ENCODE assay signal across 1 cellular context in the genomic region with DNA sequence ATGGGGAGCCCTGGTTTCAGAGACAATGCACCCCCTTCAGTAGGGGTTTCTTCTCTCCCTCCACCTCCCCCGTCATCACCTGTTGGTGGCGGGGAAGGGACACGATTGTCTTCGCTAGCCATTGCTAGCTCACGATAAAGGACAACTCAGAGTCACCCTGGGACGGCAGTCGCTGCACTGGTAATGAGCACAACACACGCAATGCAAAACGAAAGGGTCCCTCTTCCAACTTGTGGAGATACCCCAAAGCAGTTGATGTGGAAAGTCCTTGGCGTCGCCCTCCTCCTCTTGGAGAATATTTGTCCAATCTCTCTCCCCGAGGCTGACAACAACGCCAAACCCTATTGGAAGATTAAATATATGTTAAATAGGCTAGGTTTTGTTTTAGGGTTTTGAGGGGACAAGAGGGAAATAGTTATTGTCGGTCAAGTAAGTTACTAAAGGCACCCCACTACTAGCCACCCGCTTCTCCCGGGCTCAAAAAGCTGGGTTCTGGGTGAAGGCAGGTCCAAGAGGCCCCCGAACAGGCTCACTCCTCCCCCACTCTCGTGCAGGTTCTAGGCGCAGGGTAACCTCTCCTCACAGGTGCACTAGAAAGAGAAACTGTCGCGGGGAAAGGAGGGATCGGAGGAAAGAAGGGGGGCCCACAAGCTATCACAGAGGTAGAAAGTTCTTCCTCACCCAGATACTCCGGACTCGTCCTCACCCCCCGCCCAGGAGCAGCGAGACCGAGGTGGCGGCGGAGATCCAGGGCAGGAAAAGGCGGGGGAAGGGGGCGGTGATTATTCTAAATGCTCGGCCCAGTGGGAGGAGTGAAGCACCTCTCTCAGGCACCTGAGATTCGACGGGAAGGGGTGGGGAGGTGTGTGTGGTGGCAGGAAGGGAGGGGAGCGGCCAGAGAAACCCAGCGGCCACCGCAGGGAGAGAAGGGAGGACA.
TF ChIP-seq lines count a peak whose summit lies in the region.

A gene with protein sequence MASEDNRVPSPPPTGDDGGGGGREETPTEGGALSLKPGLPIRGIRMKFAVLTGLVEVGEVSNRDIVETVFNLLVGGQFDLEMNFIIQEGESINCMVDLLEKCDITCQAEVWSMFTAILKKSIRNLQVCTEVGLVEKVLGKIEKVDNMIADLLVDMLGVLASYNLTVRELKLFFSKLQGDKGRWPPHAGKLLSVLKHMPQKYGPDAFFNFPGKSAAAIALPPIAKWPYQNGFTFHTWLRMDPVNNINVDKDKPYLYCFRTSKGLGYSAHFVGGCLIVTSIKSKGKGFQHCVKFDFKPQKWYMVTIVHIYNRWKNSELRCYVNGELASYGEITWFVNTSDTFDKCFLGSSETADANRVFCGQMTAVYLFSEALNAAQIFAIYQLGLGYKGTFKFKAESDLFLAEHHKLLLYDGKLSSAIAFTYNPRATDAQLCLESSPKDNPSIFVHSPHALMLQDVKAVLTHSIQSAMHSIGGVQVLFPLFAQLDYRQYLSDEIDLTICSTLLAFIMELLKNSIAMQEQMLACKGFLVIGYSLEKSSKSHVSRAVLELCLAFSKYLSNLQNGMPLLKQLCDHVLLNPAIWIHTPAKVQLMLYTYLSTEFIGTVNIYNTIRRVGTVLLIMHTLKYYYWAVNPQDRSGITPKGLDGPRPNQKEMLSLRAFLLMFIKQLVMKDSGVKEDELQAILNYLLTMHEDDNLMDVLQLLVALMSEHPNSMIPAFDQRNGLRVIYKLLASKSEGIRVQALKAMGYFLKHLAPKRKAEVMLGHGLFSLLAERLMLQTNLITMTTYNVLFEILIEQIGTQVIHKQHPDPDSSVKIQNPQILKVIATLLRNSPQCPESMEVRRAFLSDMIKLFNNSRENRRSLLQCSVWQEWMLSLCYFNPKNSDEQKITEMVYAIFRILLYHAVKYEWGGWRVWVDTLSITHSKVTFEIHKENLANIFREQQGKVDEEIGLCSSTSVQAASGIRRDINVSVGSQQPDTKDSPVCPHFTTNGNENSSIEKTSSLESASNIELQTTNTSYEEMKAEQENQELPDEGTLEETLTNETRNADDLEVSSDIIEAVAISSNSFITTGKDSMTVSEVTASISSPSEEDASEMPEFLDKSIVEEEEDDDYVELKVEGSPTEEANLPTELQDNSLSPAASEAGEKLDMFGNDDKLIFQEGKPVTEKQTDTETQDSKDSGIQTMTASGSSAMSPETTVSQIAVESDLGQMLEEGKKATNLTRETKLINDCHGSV (N-terminal part only) (minus strand): TSS at position 764 of the 937 bp plus-strand sequence. CDS start 642 bp downstream, at position 122.

TF ChIP-seq in HepG2, 621 proteins besides CTCF, POLR2A, EP300 and RAD21 (continued from another document and continues in another):
- TF ChIP-seq, protein P1, sequence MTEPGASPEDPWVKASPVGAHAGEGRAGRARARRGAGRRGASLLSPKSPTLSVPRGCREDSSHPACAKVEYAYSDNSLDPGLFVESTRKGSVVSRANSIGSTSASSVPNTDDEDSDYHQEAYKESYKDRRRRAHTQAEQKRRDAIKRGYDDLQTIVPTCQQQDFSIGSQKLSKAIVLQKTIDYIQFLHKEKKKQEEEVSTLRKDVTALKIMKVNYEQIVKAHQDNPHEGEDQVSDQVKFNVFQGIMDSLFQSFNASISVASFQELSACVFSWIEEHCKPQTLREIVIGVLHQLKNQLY (CRISPR knock-in tag; IDR thresholded peaks at IDR 0.05): no peak
- no peak for TF ChIP-seq ZNF562 (CRISPR knock-in tag; IDR thresholded peaks at IDR 0.05; ENCODE audit: borderline replicate concordance)
- no peak for TF ChIP-seq ZNF326 (CRISPR knock-in tag; IDR thresholded peaks at IDR 0.05; ENCODE audit: borderline replicate concordance)
- TF ChIP-seq, protein P2, sequence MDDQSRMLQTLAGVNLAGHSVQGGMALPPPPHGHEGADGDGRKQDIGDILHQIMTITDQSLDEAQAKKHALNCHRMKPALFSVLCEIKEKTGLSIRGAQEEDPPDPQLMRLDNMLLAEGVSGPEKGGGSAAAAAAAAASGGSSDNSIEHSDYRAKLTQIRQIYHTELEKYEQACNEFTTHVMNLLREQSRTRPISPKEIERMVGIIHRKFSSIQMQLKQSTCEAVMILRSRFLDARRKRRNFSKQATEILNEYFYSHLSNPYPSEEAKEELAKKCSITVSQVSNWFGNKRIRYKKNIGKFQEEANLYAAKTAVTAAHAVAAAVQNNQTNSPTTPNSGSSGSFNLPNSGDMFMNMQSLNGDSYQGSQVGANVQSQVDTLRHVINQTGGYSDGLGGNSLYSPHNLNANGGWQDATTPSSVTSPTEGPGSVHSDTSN (CRISPR knock-in tag; IDR thresholded peaks at IDR 0.05; ENCODE audit: borderline replicate concordance): no peak
- TF ChIP-seq, protein P3, sequence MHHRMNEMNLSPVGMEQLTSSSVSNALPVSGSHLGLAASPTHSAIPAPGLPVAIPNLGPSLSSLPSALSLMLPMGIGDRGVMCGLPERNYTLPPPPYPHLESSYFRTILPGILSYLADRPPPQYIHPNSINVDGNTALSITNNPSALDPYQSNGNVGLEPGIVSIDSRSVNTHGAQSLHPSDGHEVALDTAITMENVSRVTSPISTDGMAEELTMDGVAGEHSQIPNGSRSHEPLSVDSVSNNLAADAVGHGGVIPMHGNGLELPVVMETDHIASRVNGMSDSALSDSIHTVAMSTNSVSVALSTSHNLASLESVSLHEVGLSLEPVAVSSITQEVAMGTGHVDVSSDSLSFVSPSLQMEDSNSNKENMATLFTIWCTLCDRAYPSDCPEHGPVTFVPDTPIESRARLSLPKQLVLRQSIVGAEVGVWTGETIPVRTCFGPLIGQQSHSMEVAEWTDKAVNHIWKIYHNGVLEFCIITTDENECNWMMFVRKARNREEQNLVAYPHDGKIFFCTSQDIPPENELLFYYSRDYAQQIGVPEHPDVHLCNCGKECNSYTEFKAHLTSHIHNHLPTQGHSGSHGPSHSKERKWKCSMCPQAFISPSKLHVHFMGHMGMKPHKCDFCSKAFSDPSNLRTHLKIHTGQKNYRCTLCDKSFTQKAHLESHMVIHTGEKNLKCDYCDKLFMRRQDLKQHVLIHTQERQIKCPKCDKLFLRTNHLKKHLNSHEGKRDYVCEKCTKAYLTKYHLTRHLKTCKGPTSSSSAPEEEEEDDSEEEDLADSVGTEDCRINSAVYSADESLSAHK (CRISPR knock-in tag; IDR thresholded peaks at IDR 0.05; ENCODE audit: borderline replicate concordance): no peak
- no peak for TF ChIP-seq PITX1 (CRISPR knock-in tag; IDR thresholded peaks at IDR 0.05)
- TF ChIP-seq, protein P4, sequence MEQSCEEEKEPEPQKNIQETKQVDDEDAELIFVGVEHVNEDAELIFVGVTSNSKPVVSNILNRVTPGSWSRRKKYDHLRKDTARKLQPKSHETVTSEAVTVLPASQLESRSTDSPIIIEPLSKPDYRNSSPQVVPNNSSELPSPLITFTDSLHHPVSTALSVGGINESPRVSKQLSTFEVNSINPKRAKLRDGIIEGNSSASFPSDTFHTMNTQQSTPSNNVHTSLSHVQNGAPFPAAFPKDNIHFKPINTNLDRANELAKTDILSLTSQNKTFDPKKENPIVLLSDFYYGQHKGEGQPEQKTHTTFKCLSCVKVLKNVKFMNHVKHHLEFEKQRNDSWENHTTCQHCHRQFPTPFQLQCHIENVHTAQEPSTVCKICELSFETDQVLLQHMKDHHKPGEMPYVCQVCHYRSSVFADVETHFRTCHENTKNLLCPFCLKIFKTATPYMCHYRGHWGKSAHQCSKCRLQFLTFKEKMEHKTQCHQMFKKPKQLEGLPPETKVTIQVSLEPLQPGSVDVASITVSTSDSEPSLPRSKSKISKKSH (CRISPR knock-in tag; IDR thresholded peaks at IDR 0.05; ENCODE audit: borderline replicate concordance): no peak; the same call in 1 of the 2 replicates
- TF ChIP-seq TGIF2 (CRISPR knock-in tag; IDR thresholded peaks at IDR 0.05): peak; percentile 50; the same call in 1 of the 2 replicates
- TF ChIP-seq, protein P5, sequence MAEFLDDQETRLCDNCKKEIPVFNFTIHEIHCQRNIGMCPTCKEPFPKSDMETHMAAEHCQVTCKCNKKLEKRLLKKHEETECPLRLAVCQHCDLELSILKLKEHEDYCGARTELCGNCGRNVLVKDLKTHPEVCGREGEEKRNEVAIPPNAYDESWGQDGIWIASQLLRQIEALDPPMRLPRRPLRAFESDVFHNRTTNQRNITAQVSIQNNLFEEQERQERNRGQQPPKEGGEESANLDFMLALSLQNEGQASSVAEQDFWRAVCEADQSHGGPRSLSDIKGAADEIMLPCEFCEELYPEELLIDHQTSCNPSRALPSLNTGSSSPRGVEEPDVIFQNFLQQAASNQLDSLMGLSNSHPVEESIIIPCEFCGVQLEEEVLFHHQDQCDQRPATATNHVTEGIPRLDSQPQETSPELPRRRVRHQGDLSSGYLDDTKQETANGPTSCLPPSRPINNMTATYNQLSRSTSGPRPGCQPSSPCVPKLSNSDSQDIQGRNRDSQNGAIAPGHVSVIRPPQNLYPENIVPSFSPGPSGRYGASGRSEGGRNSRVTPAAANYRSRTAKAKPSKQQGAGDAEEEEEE (CRISPR knock-in tag; IDR thresholded peaks at IDR 0.05; ENCODE audit: borderline replicate concordance): no peak
- TF ChIP-seq, protein P6, sequence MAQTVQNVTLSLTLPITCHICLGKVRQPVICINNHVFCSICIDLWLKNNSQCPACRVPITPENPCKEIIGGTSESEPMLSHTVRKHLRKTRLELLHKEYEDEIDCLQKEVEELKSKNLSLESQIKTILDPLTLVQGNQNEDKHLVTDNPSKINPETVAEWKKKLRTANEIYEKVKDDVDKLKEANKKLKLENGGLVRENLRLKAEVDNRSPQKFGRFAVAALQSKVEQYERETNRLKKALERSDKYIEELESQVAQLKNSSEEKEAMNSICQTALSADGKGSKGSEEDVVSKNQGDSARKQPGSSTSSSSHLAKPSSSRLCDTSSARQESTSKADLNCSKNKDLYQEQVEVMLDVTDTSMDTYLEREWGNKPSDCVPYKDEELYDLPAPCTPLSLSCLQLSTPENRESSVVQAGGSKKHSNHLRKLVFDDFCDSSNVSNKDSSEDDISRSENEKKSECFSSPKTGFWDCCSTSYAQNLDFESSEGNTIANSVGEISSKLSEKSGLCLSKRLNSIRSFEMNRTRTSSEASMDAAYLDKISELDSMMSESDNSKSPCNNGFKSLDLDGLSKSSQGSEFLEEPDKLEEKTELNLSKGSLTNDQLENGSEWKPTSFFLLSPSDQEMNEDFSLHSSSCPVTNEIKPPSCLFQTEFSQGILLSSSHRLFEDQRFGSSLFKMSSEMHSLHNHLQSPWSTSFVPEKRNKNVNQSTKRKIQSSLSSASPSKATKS (CRISPR knock-in tag; IDR thresholded peaks at IDR 0.05): no peak
- no peak for TF ChIP-seq ZNF484 (CRISPR knock-in tag; IDR thresholded peaks at IDR 0.05; ENCODE audit: borderline replicate concordance, low read depth)
- TF ChIP-seq PHB2 (IDR thresholded peaks at IDR 0.05; ENCODE audit: partially characterized antibody): no peak
- no peak for TF ChIP-seq ZNF354B (CRISPR knock-in tag; IDR thresholded peaks at IDR 0.05)
- no peak for TF ChIP-seq ZNF773 (CRISPR knock-in tag; IDR thresholded peaks at IDR 0.05; ENCODE audit: borderline replicate concordance)
- TF ChIP-seq FOXM1 (CRISPR knock-in tag; IDR thresholded peaks at IDR 0.05): no peak
- TF ChIP-seq NFYC (CRISPR knock-in tag; IDR thresholded peaks at IDR 0.05): peak; percentile 48; the same call in 1 of the 2 replicates
- no peak; the same call in 1 of the 2 replicates for TF ChIP-seq THAP11 (CRISPR knock-in tag; IDR thresholded peaks at IDR 0.05)
- TF ChIP-seq ZNF883 (CRISPR knock-in tag; IDR thresholded peaks at IDR 0.05; ENCODE audit: not compliant biosample characterization): no peak
- TF ChIP-seq ZNF124 (CRISPR knock-in tag; IDR thresholded peaks at IDR 0.05): no peak
- no peak for TF ChIP-seq ZNF282 (IDR thresholded peaks at IDR 0.05; ENCODE audit: partially characterized antibody)
- no peak for TF ChIP-seq ZFP36 (IDR thresholded peaks at IDR 0.05; ENCODE audit: borderline replicate concordance, low read depth, low read length, partially characterized antibody)
- TF ChIP-seq, protein P7, sequence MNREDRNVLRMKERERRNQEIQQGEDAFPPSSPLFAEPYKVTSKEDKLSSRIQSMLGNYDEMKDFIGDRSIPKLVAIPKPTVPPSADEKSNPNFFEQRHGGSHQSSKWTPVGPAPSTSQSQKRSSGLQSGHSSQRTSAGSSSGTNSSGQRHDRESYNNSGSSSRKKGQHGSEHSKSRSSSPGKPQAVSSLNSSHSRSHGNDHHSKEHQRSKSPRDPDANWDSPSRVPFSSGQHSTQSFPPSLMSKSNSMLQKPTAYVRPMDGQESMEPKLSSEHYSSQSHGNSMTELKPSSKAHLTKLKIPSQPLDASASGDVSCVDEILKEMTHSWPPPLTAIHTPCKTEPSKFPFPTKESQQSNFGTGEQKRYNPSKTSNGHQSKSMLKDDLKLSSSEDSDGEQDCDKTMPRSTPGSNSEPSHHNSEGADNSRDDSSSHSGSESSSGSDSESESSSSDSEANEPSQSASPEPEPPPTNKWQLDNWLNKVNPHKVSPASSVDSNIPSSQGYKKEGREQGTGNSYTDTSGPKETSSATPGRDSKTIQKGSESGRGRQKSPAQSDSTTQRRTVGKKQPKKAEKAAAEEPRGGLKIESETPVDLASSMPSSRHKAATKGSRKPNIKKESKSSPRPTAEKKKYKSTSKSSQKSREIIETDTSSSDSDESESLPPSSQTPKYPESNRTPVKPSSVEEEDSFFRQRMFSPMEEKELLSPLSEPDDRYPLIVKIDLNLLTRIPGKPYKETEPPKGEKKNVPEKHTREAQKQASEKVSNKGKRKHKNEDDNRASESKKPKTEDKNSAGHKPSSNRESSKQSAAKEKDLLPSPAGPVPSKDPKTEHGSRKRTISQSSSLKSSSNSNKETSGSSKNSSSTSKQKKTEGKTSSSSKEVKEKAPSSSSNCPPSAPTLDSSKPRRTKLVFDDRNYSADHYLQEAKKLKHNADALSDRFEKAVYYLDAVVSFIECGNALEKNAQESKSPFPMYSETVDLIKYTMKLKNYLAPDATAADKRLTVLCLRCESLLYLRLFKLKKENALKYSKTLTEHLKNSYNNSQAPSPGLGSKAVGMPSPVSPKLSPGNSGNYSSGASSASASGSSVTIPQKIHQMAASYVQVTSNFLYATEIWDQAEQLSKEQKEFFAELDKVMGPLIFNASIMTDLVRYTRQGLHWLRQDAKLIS (CRISPR knock-in tag; IDR thresholded peaks at IDR 0.05): no peak
- TF ChIP-seq, protein P8, sequence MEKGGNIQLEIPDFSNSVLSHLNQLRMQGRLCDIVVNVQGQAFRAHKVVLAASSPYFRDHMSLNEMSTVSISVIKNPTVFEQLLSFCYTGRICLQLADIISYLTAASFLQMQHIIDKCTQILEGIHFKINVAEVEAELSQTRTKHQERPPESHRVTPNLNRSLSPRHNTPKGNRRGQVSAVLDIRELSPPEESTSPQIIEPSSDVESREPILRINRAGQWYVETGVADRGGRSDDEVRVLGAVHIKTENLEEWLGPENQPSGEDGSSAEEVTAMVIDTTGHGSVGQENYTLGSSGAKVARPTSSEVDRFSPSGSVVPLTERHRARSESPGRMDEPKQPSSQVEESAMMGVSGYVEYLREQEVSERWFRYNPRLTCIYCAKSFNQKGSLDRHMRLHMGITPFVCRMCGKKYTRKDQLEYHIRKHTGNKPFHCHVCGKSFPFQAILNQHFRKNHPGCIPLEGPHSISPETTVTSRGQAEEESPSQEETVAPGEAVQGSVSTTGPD (CRISPR knock-in tag; IDR thresholded peaks at IDR 0.05): 0 out of 2 replicates have a peak, but pooled peaks have one; percentile 59
